In genomic region chr6:166997348-166997747, GRCh38 we compare ENCODE assay signal across 1 cellular context.
TF ChIP-seq lines count a peak whose summit lies in the region.

No MANE protein-coding gene starts in this region.

TF ChIP-seq in GM12878, 131 proteins besides CTCF, POLR2A, EP300 and RAD21:
- 0 out of 4 replicates have a peak, but pooled peaks of 1 of the 2 experiments have one; percentile 11 for TF ChIP-seq ETV6 (conservative IDR thresholded peaks at IDR 0.05 in 1 of 2, IDR thresholded peaks at IDR 0.05 in 1 of 2; ENCODE audit: borderline replicate concordance in 1 of 2, low read depth in 1 of 2)
- no peak for TF ChIP-seq ZNF622 (IDR thresholded peaks at IDR 0.05)
